Comparison of ENCODE assay signal across 1 cellular context in the genomic region with DNA sequence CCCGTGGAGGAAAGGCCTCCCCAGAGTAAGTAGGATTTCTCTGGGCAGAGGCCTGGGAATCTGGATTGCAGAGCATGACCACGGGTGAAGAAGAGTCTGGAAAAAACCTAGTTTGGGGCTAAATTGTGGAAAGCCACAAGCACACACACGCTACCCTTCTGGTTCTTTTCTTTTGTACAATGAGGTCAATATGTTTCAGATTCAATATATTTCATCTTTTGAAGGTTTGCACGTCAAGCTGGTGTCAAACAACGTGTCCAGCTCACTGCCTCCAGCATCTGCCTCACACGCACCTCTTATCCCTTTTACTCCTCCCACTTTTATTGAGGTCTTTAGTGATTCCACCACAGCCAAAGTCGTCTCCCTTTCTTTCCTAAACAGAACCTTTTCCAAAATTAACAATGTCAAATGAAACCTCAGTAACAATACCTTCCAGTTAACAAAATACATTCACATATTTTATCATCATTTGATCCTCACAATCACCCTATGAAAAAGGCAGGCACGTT.
TF ChIP-seq lines count a peak whose summit lies in the region.

No MANE protein-coding gene starts in this region.

TF ChIP-seq in WTC11, 78 proteins besides CTCF, POLR2A, EP300 and RAD21 (continued from another document):
- TF ChIP-seq, protein P1, sequence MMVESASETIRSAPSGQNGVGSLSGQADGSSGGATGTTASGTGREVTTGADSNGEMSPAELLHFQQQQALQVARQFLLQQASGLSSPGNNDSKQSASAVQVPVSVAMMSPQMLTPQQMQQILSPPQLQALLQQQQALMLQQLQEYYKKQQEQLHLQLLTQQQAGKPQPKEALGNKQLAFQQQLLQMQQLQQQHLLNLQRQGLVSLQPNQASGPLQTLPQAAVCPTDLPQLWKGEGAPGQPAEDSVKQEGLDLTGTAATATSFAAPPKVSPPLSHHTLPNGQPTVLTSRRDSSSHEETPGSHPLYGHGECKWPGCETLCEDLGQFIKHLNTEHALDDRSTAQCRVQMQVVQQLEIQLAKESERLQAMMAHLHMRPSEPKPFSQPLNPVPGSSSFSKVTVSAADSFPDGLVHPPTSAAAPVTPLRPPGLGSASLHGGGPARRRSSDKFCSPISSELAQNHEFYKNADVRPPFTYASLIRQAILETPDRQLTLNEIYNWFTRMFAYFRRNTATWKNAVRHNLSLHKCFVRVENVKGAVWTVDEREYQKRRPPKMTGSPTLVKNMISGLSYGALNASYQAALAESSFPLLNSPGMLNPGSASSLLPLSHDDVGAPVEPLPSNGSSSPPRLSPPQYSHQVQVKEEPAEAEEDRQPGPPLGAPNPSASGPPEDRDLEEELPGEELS (CRISPR knock-in tag; IDR thresholded peaks at IDR 0.05): no peak
- TF ChIP-seq, protein P2, sequence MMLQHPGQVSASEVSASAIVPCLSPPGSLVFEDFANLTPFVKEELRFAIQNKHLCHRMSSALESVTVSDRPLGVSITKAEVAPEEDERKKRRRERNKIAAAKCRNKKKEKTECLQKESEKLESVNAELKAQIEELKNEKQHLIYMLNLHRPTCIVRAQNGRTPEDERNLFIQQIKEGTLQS (CRISPR knock-in tag; conservative IDR thresholded peaks at IDR 0.05): no peak
- TF ChIP-seq, protein P3, sequence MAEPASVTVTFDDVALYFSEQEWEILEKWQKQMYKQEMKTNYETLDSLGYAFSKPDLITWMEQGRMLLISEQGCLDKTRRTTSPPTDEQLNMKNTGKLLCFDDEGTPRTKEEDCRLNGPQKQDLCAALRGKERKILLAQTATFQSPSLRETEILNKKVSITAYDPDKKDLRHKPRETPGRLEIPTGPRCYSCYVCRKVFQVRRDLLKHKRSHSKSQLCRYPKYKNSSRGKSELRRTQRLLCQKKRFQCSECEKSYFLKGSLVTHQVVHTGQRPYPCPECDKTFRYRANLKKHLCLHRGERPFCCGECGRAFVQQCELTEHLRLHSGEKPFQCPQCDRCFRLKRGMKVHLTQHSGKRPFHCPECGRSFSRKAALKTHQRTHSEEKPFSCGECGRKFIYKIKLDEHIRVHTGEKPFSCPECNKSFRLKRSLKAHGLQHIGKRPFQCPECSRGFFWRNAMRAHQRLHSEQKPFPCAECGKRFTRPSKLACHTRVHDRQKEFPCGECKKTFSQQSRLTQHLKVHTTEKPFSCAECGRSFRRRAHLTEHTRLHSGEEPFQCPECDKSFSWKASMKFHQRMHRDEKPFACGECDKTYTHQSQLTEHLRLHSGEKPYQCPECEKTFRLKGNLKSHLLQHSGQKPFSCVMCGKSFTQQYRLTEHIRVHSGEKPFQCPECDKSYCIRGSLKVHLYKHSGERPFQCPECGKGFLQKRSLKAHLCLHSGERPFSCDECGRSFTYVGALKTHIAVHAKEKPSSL (CRISPR knock-in tag; conservative IDR thresholded peaks at IDR 0.05): no peak
- TF ChIP-seq NR2C2 (CRISPR knock-in tag; IDR thresholded peaks at IDR 0.05): no peak
- TF ChIP-seq FOXP1 (CRISPR knock-in tag; IDR thresholded peaks at IDR 0.05; ENCODE audit: borderline replicate concordance): no peak
- TF ChIP-seq, protein P4, sequence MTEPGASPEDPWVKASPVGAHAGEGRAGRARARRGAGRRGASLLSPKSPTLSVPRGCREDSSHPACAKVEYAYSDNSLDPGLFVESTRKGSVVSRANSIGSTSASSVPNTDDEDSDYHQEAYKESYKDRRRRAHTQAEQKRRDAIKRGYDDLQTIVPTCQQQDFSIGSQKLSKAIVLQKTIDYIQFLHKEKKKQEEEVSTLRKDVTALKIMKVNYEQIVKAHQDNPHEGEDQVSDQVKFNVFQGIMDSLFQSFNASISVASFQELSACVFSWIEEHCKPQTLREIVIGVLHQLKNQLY (CRISPR knock-in tag; IDR thresholded peaks at IDR 0.05): no peak
- TF ChIP-seq, protein P5, sequence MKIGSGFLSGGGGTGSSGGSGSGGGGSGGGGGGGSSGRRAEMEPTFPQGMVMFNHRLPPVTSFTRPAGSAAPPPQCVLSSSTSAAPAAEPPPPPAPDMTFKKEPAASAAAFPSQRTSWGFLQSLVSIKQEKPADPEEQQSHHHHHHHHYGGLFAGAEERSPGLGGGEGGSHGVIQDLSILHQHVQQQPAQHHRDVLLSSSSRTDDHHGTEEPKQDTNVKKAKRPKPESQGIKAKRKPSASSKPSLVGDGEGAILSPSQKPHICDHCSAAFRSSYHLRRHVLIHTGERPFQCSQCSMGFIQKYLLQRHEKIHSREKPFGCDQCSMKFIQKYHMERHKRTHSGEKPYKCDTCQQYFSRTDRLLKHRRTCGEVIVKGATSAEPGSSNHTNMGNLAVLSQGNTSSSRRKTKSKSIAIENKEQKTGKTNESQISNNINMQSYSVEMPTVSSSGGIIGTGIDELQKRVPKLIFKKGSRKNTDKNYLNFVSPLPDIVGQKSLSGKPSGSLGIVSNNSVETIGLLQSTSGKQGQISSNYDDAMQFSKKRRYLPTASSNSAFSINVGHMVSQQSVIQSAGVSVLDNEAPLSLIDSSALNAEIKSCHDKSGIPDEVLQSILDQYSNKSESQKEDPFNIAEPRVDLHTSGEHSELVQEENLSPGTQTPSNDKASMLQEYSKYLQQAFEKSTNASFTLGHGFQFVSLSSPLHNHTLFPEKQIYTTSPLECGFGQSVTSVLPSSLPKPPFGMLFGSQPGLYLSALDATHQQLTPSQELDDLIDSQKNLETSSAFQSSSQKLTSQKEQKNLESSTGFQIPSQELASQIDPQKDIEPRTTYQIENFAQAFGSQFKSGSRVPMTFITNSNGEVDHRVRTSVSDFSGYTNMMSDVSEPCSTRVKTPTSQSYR (CRISPR knock-in tag; IDR thresholded peaks at IDR 0.05): no peak
TF ChIP-seq in WTC11: peak in this region for 0.
